16 cellular contexts compared by ENCODE assay signal in the genomic region with DNA sequence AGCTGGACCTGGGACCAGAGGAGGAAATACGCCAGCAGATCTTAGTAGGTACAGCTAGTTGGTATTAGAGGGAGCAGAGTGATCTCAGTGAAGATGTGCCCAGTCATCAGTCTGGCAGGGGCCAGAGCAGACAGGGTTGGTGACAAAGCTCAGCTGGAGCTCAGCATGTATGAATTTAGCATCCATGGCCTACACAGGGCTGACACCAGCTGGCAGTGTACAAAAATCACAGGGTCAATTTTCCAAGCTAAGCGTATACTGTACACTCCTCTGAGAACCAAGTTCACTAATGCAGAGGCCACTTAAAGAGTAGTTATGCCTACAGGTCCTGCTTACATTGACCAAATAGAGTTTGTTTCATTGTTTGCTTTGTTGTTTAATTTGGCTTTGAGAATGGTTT.
A peak's percentile ranks its signal among the peaks of the same experiment; 100 is the strongest.
DNase-seq lines count a peak whose midpoint lies in the region; ATAC-seq and TF ChIP-seq lines count a peak whose summit lies in the region.
"Had no signal": no experiment of that assay in that cellular context is flagged by ENCODE, and none has a peak within 500 bp of the region (broad histone marks: within the 10 kb centered on the region; RNA-seq: fewer than 3 reads in every experiment).

No MANE protein-coding gene starts in this region.

- H3K4me3 ChIP-seq in fibroblast of pulmonary artery (replicated peaks; ENCODE audit: low read depth, low read length): no peak overlapping the region
- H3K4me3 ChIP-seq: right atrium auricular region, thyroid gland had no signal

- peak; percentile 10 for DNase-seq in NOMO-1 treated with DMSO at 0.1 percent for 48 hours (lab: John Stamatoyannopoulos, UW; ENCODE audit: unreplicated experiment)
- no peak for DNase-seq in NOMO-1 (lab: John Stamatoyannopoulos, UW; ENCODE audit: unreplicated experiment in 2 of 2)
- peak; percentile 81 for DNase-seq in NCI-H774 (lab: John Stamatoyannopoulos, UW)
- DNase-seq in fibroblast of pulmonary artery (ENCODE audit: low read depth): peak; percentile 0
- peak in 37 of 49 donors; percentile 11 to 78 (median 48) for DNase-seq in substantia nigra (lab: John Stamatoyannopoulos, UW)
- DNase-seq in stimulated activated CD8-positive, alpha-beta memory T cell treated with anti-CD3 and anti-CD28 coated beads, Interleukin-4, amount 100 ng/mL, for 48 hours: no peak
- no peak for DNase-seq in NCI-H2107 treated with DMSO at 0.1 percent for 48 hours (lab: John Stamatoyannopoulos, UW; ENCODE audit: unreplicated experiment)
- DNase-seq: activated T-cell treated with anti-CD3 and anti-CD28 coated beads, Interleukin-2, amount 50 U/mL, for 24 hours; effector memory CD4-positive, alpha-beta T cell; mesendoderm; NCI-H1105; thyroid gland had no signal

- H3K27ac ChIP-seq in substantia nigra (ENCODE audit: low read depth, low read length, poor library complexity, severe bottlenecking): peak overlapping the region; percentile 69
- H3K27ac ChIP-seq: HL-60, right atrium auricular region, thyroid gland had no signal

- TF ChIP-seq CTCF in fibroblast of pulmonary artery (IDR thresholded peaks at IDR 0.05; ENCODE audit: low read length, missing control alignments): no peak

- no peak for ATAC-seq in GM18858 (IDR thresholded peaks at IDR 0.05; ENCODE audit: unreplicated experiment)
- ATAC-seq: WTC11 had no signal

Comparison
In these comparisons a context has a peak if more than half of its experiments do, and no peak if none do; other contexts are left out.
1. DNase-seq: peak in NOMO-1 treated with DMSO at 0.1 percent for 48 hours (single experiment), NCI-H774 (single experiment), fibroblast of pulmonary artery (single experiment) and substantia nigra (37 of 49); none in NOMO-1 (0 of 2), stimulated activated CD8-positive, alpha-beta memory T cell treated with anti-CD3 and anti-CD28 coated beads, Interleukin-4, amount 100 ng/mL, for 48 hours (single experiment) and NCI-H2107 treated with DMSO at 0.1 percent for 48 hours (single experiment).